In the genomic region with DNA sequence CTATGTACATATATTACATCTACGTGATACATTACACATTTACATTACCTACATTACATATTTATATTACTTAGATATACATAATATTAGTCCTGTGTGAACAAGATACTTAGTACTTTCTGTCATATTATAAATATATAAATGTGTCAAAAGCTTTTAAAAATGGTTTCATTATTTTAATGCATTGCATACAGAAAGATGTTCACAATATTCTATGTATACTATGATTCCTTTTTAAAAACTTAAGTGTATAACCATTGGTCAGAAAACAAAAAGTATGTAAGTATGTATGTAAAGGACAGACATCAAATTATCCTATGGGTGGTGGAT, we compare ENCODE assay signal across 8 cellular contexts. TPM values are rescaled to one million over a fixed set of nuclear protein-coding genes. Genes with fewer than 3 reads are reported as not detected.
DNase-seq lines count a peak whose midpoint lies in the region; ATAC-seq, FAIRE-seq and TF ChIP-seq lines count a peak whose summit lies in the region.

No MANE protein-coding gene starts in this region.

- no peak for DNase-seq in Caco-2
- no peak for DNase-seq in Panc1 (ENCODE audit: low read depth, low spot score)
- DNase-seq in endothelial cell of umbilical vein (ENCODE audit: low read depth, low spot score) = no peak
- DNase-seq in HuH-7 (ENCODE audit: low spot score) = no peak
- DNase-seq in NK-92 treated with Interleukin-12 subunit alpha and Interleukin-12 subunit beta, amount 100 ng/mL, for 24 hours (lab: John Stamatoyannopoulos, UW) = no peak
- DNase-seq in posterior vena cava (ENCODE audit: low spot score) = no peak
- no peak for DNase-seq in activated CD4-positive, alpha-beta T cell treated with anti-CD3 and anti-CD28 coated beads, Interleukin-2, amount 50 U/mL, for 4 hours

- TF ChIP-seq CTCF in Caco-2 (IDR thresholded peaks at IDR 0.05; ENCODE audit: insufficient read depth in 1 of 2, low read depth in 1 of 2, low read length in 1 of 2, severe bottlenecking in 1 of 2, unreplicated experiment in 1 of 2) (no peak), Panc1 (IDR thresholded peaks at IDR 0.05) (peak; percentile 71), endothelial cell of umbilical vein (IDR thresholded peaks at IDR 0.05; ENCODE audit: extremely low read depth in 1 of 2, insufficient read depth in 1 of 2, low read depth in 1 of 2, low read length in 2 of 2) (no peak), parathyroid adenoma (IDR thresholded peaks at IDR 0.05) (no peak)

- POLR2A ChIA-PET in Caco-2 (lab: Charles Lee) (interaction anchor here (0.7 to 1.0 kb wide), 2 partner anchors 8 to 14 kb away, joined by 3 to 4 read pairs; no protein-coding TSS in a partner anchor), Panc1 (lab: Charles Lee) (no interaction called here), endothelial cell of umbilical vein (lab: Charles Lee) (no interaction called here)

- no peaks in the 10 kb centered on the region for H3K9me3 Mint-ChIP-seq in Caco-2 (ENCODE audit: unreplicated experiment)

- H3K36me3 ChIP-seq in Caco-2 (ENCODE audit: control insufficient read depth, insufficient read depth, low read length) (no peaks in the 10 kb centered on the region), Panc1 (ENCODE audit: control insufficient read depth, insufficient read depth, low read length) (no peaks in the 10 kb centered on the region; the same call in 1 of the 2 replicates), endothelial cell of umbilical vein (ENCODE audit: control insufficient read depth in 2 of 2, extremely low read depth in 1 of 2, insufficient read depth in 2 of 2, low read length in 2 of 2) (no peaks in the 10 kb centered on the region), parathyroid adenoma (ENCODE audit: control insufficient read depth, insufficient read depth, low read length) (no peaks in the 10 kb centered on the region)

- FAIRE-seq in endothelial cell of umbilical vein (lab: Jason Lieb, UNC) = no peak

- CTCF ChIA-PET in Caco-2 (lab: Charles Lee) (interaction anchor here (1.0 kb wide), 2 partner anchors 23 to 460 kb away, joined by 6 to 7 read pairs; a partner anchor contains a TSS), Panc1 (lab: Charles Lee) (interaction anchor here (1.0 kb wide), 1 partner anchor 484 kb away, joined by 4 read pairs; no protein-coding TSS in a partner anchor), endothelial cell of umbilical vein (lab: Charles Lee) (interaction anchor here (1.0 to 2.9 kb wide), 6 partner anchors 11 to 451 kb away, joined by 3 to 19 read pairs (median 3); a partner anchor contains a TSS)

- no TSS peak for BruUV-seq in Caco-2 (replicated peaks; lab: Mats Ljungman, UMichigan)
- BruUV-seq in Panc1 (replicated peaks; lab: Mats Ljungman, UMichigan) = no TSS peak
- no TSS peak for BruUV-seq in endothelial cell of umbilical vein (replicated peaks; lab: Mats Ljungman, UMichigan)

- peaks cover 5% of the 10 kb centered on the region; the same call in 1 of the 2 replicates for H3K4me1 ChIP-seq in Caco-2
- peaks cover 4% of the 10 kb centered on the region for H3K4me1 ChIP-seq in Panc1 (ENCODE audit: control insufficient read depth, insufficient read depth, low read length)
- H3K4me1 ChIP-seq in endothelial cell of umbilical vein (ENCODE audit: control insufficient read depth, extremely low read depth, insufficient read depth, low read length) = peaks cover 6% of the 10 kb centered on the region
- no peaks in the 10 kb centered on the region for H3K4me1 ChIP-seq in parathyroid adenoma

- dilution Hi-C loops in endothelial cell of umbilical vein (cut with MboI; ENCODE audit: extremely low pct_ligation_motif_present, low sequenced_read_pairs) = no loop called here

- H3K9me1 ChIP-seq in endothelial cell of umbilical vein (replicated peaks; ENCODE audit: control insufficient read depth, extremely low read depth, insufficient read depth, low read length) = no peaks in the 10 kb centered on the region

- peak overlapping the region; percentile 99 for H3K4me3 Mint-ChIP-seq in Caco-2 (ENCODE audit: unreplicated experiment)

- in situ Hi-C loops in Panc1 (cut with HindIII; ENCODE audit: low pct_unique_long_range_greater_than_20kb, low sequenced_read_pairs) = no loop called here

- intact Hi-C loops in Caco-2 (cut with micrococcal nuclease; ENCODE audit: unreplicated experiment) = no loop called here
- intact Hi-C loops in Panc1 (cut with micrococcal nuclease; ENCODE audit: unreplicated experiment) = no loop called here
- intact Hi-C loops in endothelial cell of umbilical vein (cut with micrococcal nuclease) = loop anchor here (5.0 to 10.0 kb wide), 3 partner anchors 239 to 628 kb away; a partner anchor contains a TSS
- intact Hi-C loops in posterior vena cava (cut with DNase I) = no loop called here

- H3K79me2 ChIP-seq in endothelial cell of umbilical vein (ENCODE audit: control insufficient read depth, insufficient read depth, low read length) (peaks cover 24% of the 10 kb centered on the region), parathyroid adenoma (peaks cover 9% of the 10 kb centered on the region)

- peak overlapping the region; percentile 97 for H3K27ac Mint-ChIP-seq in Caco-2 (ENCODE audit: unreplicated experiment)

- peaks cover 3% of the 10 kb centered on the region for H3K27me3 Mint-ChIP-seq in Caco-2 (ENCODE audit: insufficient read depth, unreplicated experiment)

- H3K4me3 ChIP-seq in Caco-2 (ENCODE audit: low read depth, low read length) (peak overlapping the region; percentile 72), Panc1 (ENCODE audit: low read depth in 2 of 2, low read length in 2 of 2) (peak overlapping the region; percentile 94 to 99), endothelial cell of umbilical vein (replicated peaks in 1 of 3; ENCODE audit: insufficient read depth in 1 of 3, low read depth in 1 of 3, low read length in 3 of 3) (peak overlapping the region in 2 of 3 experiments; percentile 61 to 87), parathyroid adenoma (ENCODE audit: low read depth, low read length) (peak overlapping the region; percentile 80)

- H3K36me3 Mint-ChIP-seq in Caco-2 (ENCODE audit: insufficient read depth, unreplicated experiment) = peaks cover 18% of the 10 kb centered on the region

- H3K27ac ChIP-seq in Panc1 (ENCODE audit: low read length) = peak overlapping the region; percentile 98
- no peak overlapping the region for H3K27ac ChIP-seq in endothelial cell of umbilical vein (ENCODE audit: insufficient read depth, low read depth, low read length)
- H3K27ac ChIP-seq in parathyroid adenoma = no peak overlapping the region

- H3K9me3 ChIP-seq in Caco-2 (no peaks in the 10 kb centered on the region), Panc1 (ENCODE audit: control insufficient read depth, insufficient read depth, low read depth, low read length) (no peaks in the 10 kb centered on the region), endothelial cell of umbilical vein (replicated peaks; ENCODE audit: control insufficient read depth, insufficient read depth, low read length) (no peaks in the 10 kb centered on the region), parathyroid adenoma (ENCODE audit: control insufficient read depth, low read length) (no peaks in the 10 kb centered on the region)

- H3K4me2 ChIP-seq in endothelial cell of umbilical vein (ENCODE audit: insufficient read depth, low read length) (peak overlapping the region; percentile 59), parathyroid adenoma (ENCODE audit: low read length) (no peak overlapping the region)

- H3K27me3 ChIP-seq in Caco-2 (replicated peaks; ENCODE audit: control insufficient read depth, insufficient read depth, low read length) (no peaks in the 10 kb centered on the region), Panc1 (ENCODE audit: control insufficient read depth, insufficient read depth, low read length) (peaks cover 4% of the 10 kb centered on the region), endothelial cell of umbilical vein (ENCODE audit: control insufficient read depth in 2 of 2, insufficient read depth in 2 of 2, low read length in 2 of 2) (peaks cover 11 to 22% of the 10 kb centered on the region in 2 experiments), parathyroid adenoma (ENCODE audit: control insufficient read depth, insufficient read depth, low read length) (no peaks in the 10 kb centered on the region)

- no peak overlapping the region for H2AFZ ChIP-seq in endothelial cell of umbilical vein (ENCODE audit: low read depth, low read length)
- peak overlapping the region; percentile 76 for H2AFZ ChIP-seq in parathyroid adenoma

- peaks cover 7% of the 10 kb centered on the region for H3K4me1 Mint-ChIP-seq in Caco-2 (ENCODE audit: low read depth, unreplicated experiment)

- H3K9ac ChIP-seq in endothelial cell of umbilical vein (replicated peaks; ENCODE audit: extremely low read depth, insufficient read depth, low read length) (peak overlapping the region; percentile 89), parathyroid adenoma (no peak overlapping the region)

- H4K20me1 ChIP-seq in endothelial cell of umbilical vein (replicated peaks; ENCODE audit: control insufficient read depth, extremely low read depth, insufficient read depth, low read length) = no peaks in the 10 kb centered on the region

- no peak for ATAC-seq in Panc1

- TF ChIP-seq POLR2A in endothelial cell of umbilical vein (IDR thresholded peaks at IDR 0.05; ENCODE audit: low read depth, low read length) = no peak

RNA-seq across cellular contexts. Expression of a gene that starts 0.6 kb away (rescaled TPM):
- total RNA-seq in Caco-2 (2022) (43.1 and 44.0 TPM in 2 replicates), Panc1 (2021; ENCODE audit: unreplicated experiment) (31.5 TPM), endothelial cell of umbilical vein (22.1 and 22.9 TPM in 2 replicates), posterior vena cava (10 to 100 TPM in 1 of 2 donors, 1 to 10 TPM in 1; 9.6 to 10.5 TPM)
- 15.7 TPM for polyA plus RNA-seq in Panc1 (2012; ENCODE audit: insufficient read length)
- polyA plus RNA-seq in endothelial cell of umbilical vein = 6.4 and 7.5 TPM in 2 replicates
- 12.4 TPM in 2 replicates for polyA plus RNA-seq in endothelial cell of umbilical vein (2011; cell fraction: cytosol; rRNA removed)
- polyA plus RNA-seq in endothelial cell of umbilical vein (2011; cell fraction: nucleus; rRNA removed) = 11.2 and 13.0 TPM in 2 replicates
- polyA plus RNA-seq in endothelial cell of umbilical vein (2012) = 17.0 and 24.8 TPM in 2 replicates
- polyA minus RNA-seq in endothelial cell of umbilical vein = 14.8 and 14.9 TPM in 2 replicates
- polyA minus RNA-seq in endothelial cell of umbilical vein (2011; cell fraction: cytosol; rRNA and poly(A)+ RNA removed) = 13.6 TPM
- polyA minus RNA-seq in endothelial cell of umbilical vein (2011; cell fraction: nucleus; rRNA and poly(A)+ RNA removed) = 15.1 and 18.4 TPM in 2 replicates

RNA-seq across cellular contexts. Expression of a gene that starts 5.5 kb away (rescaled TPM):
- total RNA-seq in Caco-2 (2022) = not detected in 2 replicates
- total RNA-seq in Panc1 (2021; ENCODE audit: unreplicated experiment) = not detected
- polyA plus RNA-seq in Panc1 (2012; ENCODE audit: insufficient read length) = not detected
- total RNA-seq in endothelial cell of umbilical vein = not detected in 2 replicates
- polyA plus RNA-seq in endothelial cell of umbilical vein = not detected in 2 replicates
- polyA plus RNA-seq in endothelial cell of umbilical vein (2011; cell fraction: cytosol; rRNA removed) = not detected in 2 replicates
- not detected in 2 replicates for polyA plus RNA-seq in endothelial cell of umbilical vein (2011; cell fraction: nucleus; rRNA removed)
- polyA plus RNA-seq in endothelial cell of umbilical vein (2012) = not detected in 2 replicates
- polyA minus RNA-seq in endothelial cell of umbilical vein = not detected in 2 replicates
- polyA minus RNA-seq in endothelial cell of umbilical vein (2011; cell fraction: cytosol; rRNA and poly(A)+ RNA removed) = not detected
- not detected in 2 replicates for polyA minus RNA-seq in endothelial cell of umbilical vein (2011; cell fraction: nucleus; rRNA and poly(A)+ RNA removed)
- not detected for total RNA-seq in posterior vena cava
